Comparison of ENCODE assay signal across 14 cellular contexts in the genomic region with DNA sequence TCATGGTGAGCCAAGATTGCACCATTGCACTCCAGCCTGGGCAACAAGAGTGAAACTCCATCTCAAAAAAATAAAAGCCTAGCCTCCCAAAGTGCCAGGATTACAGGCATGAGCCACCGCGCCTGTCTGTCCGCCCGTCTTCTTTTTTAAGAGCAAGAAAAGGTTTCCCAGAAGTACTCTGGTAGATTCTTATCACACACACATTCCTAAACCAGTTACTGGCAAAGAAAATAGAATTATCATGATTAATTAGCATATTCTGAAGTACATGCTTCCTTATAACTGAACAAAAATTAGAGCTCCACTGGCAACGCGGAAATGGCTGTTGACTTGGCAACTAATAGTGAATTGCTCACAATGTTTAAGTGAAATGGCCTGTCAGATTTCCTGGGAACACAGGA.
A peak's percentile ranks its signal among the peaks of the same experiment; 100 is the strongest.
DNase-seq lines count a peak whose midpoint lies in the region; ATAC-seq and TF ChIP-seq lines count a peak whose summit lies in the region.
"Had no signal": no experiment of that assay in that cellular context is flagged by ENCODE, and none has a peak within 500 bp of the region (broad histone marks: within the 10 kb centered on the region; RNA-seq: fewer than 3 reads in every experiment).

No MANE protein-coding gene starts in this region.

- DNase-seq in Daoy (ENCODE audit: low read depth) = peak; percentile 49
- DNase-seq in amniotic epithelial cell (ENCODE audit: low read depth) = peak; percentile 95
- peak; percentile 59 for DNase-seq in fibroblast of pulmonary artery (ENCODE audit: low read depth)
- DNase-seq in SIG-M5 treated with dmso at 0.1 percent for 504 hours (lab: John Stamatoyannopoulos, UW; ENCODE audit: unreplicated experiment) = no peak
- no peak for DNase-seq in Kasumi-1 (lab: John Stamatoyannopoulos, UW)
- no peak for DNase-seq in DMS114 treated with DMSO at 0.1 percent for 48 hours (lab: John Stamatoyannopoulos, UW; ENCODE audit: unreplicated experiment)
- DNase-seq: DMS 273 treated with DMSO at 0.1 percent for 48 hours; effector memory CD4-positive, alpha-beta T cell; heart right ventricle; NCI-H1694 treated with DMSO at 0.1 percent for 48 hours; SJCRH30 had no signal

- H3K27ac ChIP-seq in parathyroid adenoma = no peak overlapping the region
- H3K27ac ChIP-seq: heart right ventricle, SJCRH30 had no signal

- no peak overlapping the region for H3K9ac ChIP-seq in parathyroid adenoma

- H3K4me1 ChIP-seq in parathyroid adenoma = no peaks in the 10 kb centered on the region
- H3K4me1 ChIP-seq: heart right ventricle, SJCRH30 had no signal

- no peaks in the 10 kb centered on the region for H3K79me2 ChIP-seq in parathyroid adenoma

- H3K36me3 ChIP-seq in parathyroid adenoma (ENCODE audit: control insufficient read depth, insufficient read depth, low read length) = no peaks in the 10 kb centered on the region
- H3K36me3 ChIP-seq: SJCRH30 had no signal

- no peak for ATAC-seq in HG03432 (IDR thresholded peaks at IDR 0.05; ENCODE audit: unreplicated experiment)
- ATAC-seq: HCT116, heart right ventricle had no signal

- H3K9me3 ChIP-seq in parathyroid adenoma (ENCODE audit: control insufficient read depth, low read length) = no peaks in the 10 kb centered on the region
- H3K9me3 ChIP-seq: heart right ventricle, SJCRH30 had no signal

- no peak overlapping the region for H3K4me3 ChIP-seq in fibroblast of pulmonary artery (replicated peaks; ENCODE audit: low read depth, low read length)
- H3K4me3 ChIP-seq in parathyroid adenoma (ENCODE audit: low read depth, low read length) = peak overlapping the region; percentile 29
- H3K4me3 ChIP-seq: heart right ventricle, SJCRH30 had no signal

- H2AFZ ChIP-seq in parathyroid adenoma = no peak overlapping the region

- peak overlapping the region; percentile 55 for H3K4me2 ChIP-seq in parathyroid adenoma (ENCODE audit: low read length)

- H3K27me3 ChIP-seq in parathyroid adenoma (ENCODE audit: control insufficient read depth, insufficient read depth, low read length) = no peaks in the 10 kb centered on the region
- H3K27me3 ChIP-seq: heart right ventricle, SJCRH30 had no signal

- TF ChIP-seq CTCF in fibroblast of pulmonary artery (IDR thresholded peaks at IDR 0.05; ENCODE audit: low read length, missing control alignments) = no peak
- TF ChIP-seq CTCF in parathyroid adenoma (IDR thresholded peaks at IDR 0.05) = no peak

Comparison
In these comparisons a context has a peak if more than half of its experiments do, and no peak if none do; other contexts are left out.
1. DNase-seq: peak in Daoy (single experiment), amniotic epithelial cell (single experiment) and fibroblast of pulmonary artery (single experiment); none in SIG-M5 treated with dmso at 0.1 percent for 504 hours (single experiment), Kasumi-1 (0 of 2) and DMS114 treated with DMSO at 0.1 percent for 48 hours (single experiment).